ENCODE assay signal across 6 cellular contexts in the genomic region with DNA sequence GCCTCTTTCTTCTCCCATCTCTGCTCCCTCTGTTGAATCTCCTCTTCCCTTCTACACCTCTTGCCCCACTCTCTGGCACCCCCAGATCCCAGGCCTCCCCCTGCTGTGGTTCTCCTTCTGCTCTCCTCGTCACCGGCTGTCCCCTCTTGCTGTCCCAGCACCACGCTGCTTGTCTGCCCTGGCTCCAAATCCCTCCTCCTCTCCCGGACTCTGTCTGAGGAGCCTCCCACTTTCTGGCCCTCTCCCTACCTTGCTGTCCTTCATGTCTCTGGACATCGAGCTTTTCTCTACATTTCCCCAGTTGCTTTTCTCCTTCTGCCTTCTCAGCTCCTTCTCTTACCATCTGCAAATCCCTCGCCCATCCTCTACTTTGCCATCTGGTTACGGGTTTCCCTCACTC. TPM values are rescaled to one million over a fixed set of nuclear protein-coding genes. Genes with fewer than 3 reads are reported as not detected.
DNase-seq lines count a peak whose midpoint lies in the region; ATAC-seq and TF ChIP-seq lines count a peak whose summit lies in the region.

No MANE protein-coding gene starts in this region.

- H3K4me1 Mint-ChIP-seq in GM23338 (peaks cover 10% of the 10 kb centered on the region), brain (peaks cover 27% of the 10 kb centered on the region)

- H3K9me3 ChIP-seq in neural cell (ENCODE audit: low read length): no peaks in the 10 kb centered on the region

- H3K9me3 Mint-ChIP-seq in GM23338 (peaks cover 17% of the 10 kb centered on the region), brain (peaks cover 8 to 23% (median 20%) of the 10 kb centered on the region in 5 experiments)

- 0 out of 2 replicates have a peak, but pooled peaks cover 14% of the 10 kb centered on the region for H3K79me2 ChIP-seq in GM23338 (replicated peaks; ENCODE audit: insufficient read depth)
- no peaks in the 10 kb centered on the region for H3K79me2 ChIP-seq in neural cell (replicated peaks; ENCODE audit: insufficient read depth, low read length)

- H3K36me3 Mint-ChIP-seq in GM23338 (ENCODE audit: low read depth) (peaks cover 26% of the 10 kb centered on the region), brain (peaks cover 39% of the 10 kb centered on the region)

- no peak overlapping the region for H3K27ac ChIP-seq in GM23338 (ENCODE audit: low read depth)
- no peak overlapping the region for H3K27ac ChIP-seq in neural cell (ENCODE audit: low read length)

- no peak for TF ChIP-seq EP300 in neural cell (conservative IDR thresholded peaks at IDR 0.05; ENCODE audit: poor library complexity, severe bottlenecking)

- peaks cover 17% of the 10 kb centered on the region for H3K27me3 Mint-ChIP-seq in GM23338 (ENCODE audit: insufficient read depth, low read depth, poor library complexity)
- H3K27me3 Mint-ChIP-seq in brain: peaks cover 5% of the 10 kb centered on the region

- H3K27ac Mint-ChIP-seq in GM23338 (no peak overlapping the region), brain (peak overlapping the region; percentile 20 to 85 (median 73))

- H3K9me2 ChIP-seq in GM23338 (ENCODE audit: insufficient read depth) (no peaks in the 10 kb centered on the region), neural cell (ENCODE audit: insufficient read depth, low read length) (no peaks in the 10 kb centered on the region)

- TF ChIP-seq RAD21 in neural cell (conservative IDR thresholded peaks at IDR 0.05): no peak

- H3K36me3 ChIP-seq in GM23338 (ENCODE audit: insufficient read depth) (no peaks in the 10 kb centered on the region), neural cell (ENCODE audit: insufficient read depth, low read length) (no peaks in the 10 kb centered on the region)

- H3K4me3 Mint-ChIP-seq in GM23338: peak overlapping the region; percentile 79
- peak overlapping the region; percentile 87 to 94 (median 91) for H3K4me3 Mint-ChIP-seq in brain

- H3K4me3 ChIP-seq in GM23338: peak overlapping the region; percentile 60
- peak overlapping the region; percentile 86 for H3K4me3 ChIP-seq in neural cell (ENCODE audit: low read length)

- TF ChIP-seq CTCF in GM23338 (conservative IDR thresholded peaks at IDR 0.05; ENCODE audit: low read depth in 2 of 2) (no peak), brain (conservative IDR thresholded peaks at IDR 0.05) (no peak), neural cell (IDR thresholded peaks at IDR 0.05; ENCODE audit: poor library complexity, severe bottlenecking) (no peak)

- DNase-seq in GM23338 (ENCODE audit: low spot score) (peak; percentile 42), glomerular visceral epithelial cell (ENCODE audit: extremely low spot score) (no peak), NCI-H2196 (lab: John Stamatoyannopoulos, UW; ENCODE audit: unreplicated experiment) (no peak)

- peak overlapping the region; percentile 72 for H3K9ac ChIP-seq in neural cell (ENCODE audit: low read length)

- H4K20me1 ChIP-seq in GM23338 (replicated peaks; ENCODE audit: insufficient read depth) (peaks cover 16% of the 10 kb centered on the region), neural cell (ENCODE audit: insufficient read depth) (no peaks in the 10 kb centered on the region)

- peaks cover 5% of the 10 kb centered on the region; the same call in 1 of the 2 replicates for H3K4me1 ChIP-seq in GM23338 (ENCODE audit: insufficient read depth)

- ATAC-seq in GM23338 (peak; percentile 44), GM21423 (IDR thresholded peaks at IDR 0.05; ENCODE audit: unreplicated experiment) (no peak)

- H3F3A ChIP-seq in GM23338 (replicated peaks; ENCODE audit: low read depth): no peaks in the 10 kb centered on the region
- H3F3A ChIP-seq in neural cell (ENCODE audit: insufficient read depth, low read length, poor library complexity, severe bottlenecking): no peaks in the 10 kb centered on the region

- H2AFZ ChIP-seq in GM23338 (no peak overlapping the region), neural cell (ENCODE audit: low read depth, low read length) (peak overlapping the region; percentile 8)

- H3K4me2 ChIP-seq in GM23338 (peak overlapping the region; percentile 75), neural cell (ENCODE audit: low read length) (peak overlapping the region; percentile 89)

- H3K27me3 ChIP-seq in GM23338 (ENCODE audit: insufficient read depth): 0 out of 2 replicates have a peak, but pooled peaks cover 3% of the 10 kb centered on the region
- no peaks in the 10 kb centered on the region for H3K27me3 ChIP-seq in neural cell (ENCODE audit: insufficient read depth, low read depth, low read length)

TF ChIP-seq in GM23338, 12 proteins besides CTCF, POLR2A, EP300 and RAD21 (continues in another document):
- TF ChIP-seq NANOG (IDR thresholded peaks at IDR 0.05; ENCODE audit: borderline replicate concordance) (no peak), JUNB (IDR thresholded peaks at IDR 0.05; ENCODE audit: unreplicated experiment) (no peak), ZNF114 (CRISPR knock-in tag; IDR thresholded peaks at IDR 0.05) (no peak)
- TF ChIP-seq, protein P1, sequence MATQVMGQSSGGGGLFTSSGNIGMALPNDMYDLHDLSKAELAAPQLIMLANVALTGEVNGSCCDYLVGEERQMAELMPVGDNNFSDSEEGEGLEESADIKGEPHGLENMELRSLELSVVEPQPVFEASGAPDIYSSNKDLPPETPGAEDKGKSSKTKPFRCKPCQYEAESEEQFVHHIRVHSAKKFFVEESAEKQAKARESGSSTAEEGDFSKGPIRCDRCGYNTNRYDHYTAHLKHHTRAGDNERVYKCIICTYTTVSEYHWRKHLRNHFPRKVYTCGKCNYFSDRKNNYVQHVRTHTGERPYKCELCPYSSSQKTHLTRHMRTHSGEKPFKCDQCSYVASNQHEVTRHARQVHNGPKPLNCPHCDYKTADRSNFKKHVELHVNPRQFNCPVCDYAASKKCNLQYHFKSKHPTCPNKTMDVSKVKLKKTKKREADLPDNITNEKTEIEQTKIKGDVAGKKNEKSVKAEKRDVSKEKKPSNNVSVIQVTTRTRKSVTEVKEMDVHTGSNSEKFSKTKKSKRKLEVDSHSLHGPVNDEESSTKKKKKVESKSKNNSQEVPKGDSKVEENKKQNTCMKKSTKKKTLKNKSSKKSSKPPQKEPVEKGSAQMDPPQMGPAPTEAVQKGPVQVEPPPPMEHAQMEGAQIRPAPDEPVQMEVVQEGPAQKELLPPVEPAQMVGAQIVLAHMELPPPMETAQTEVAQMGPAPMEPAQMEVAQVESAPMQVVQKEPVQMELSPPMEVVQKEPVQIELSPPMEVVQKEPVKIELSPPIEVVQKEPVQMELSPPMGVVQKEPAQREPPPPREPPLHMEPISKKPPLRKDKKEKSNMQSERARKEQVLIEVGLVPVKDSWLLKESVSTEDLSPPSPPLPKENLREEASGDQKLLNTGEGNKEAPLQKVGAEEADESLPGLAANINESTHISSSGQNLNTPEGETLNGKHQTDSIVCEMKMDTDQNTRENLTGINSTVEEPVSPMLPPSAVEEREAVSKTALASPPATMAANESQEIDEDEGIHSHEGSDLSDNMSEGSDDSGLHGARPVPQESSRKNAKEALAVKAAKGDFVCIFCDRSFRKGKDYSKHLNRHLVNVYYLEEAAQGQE (IDR thresholded peaks at IDR 0.05; ENCODE audit: unreplicated experiment): no peak

TF ChIP-seq in neural cell, 6 proteins besides CTCF, POLR2A, EP300 and RAD21 (continues in another document):
- TF ChIP-seq SMC3 (conservative IDR thresholded peaks at IDR 0.05; ENCODE audit: poor library complexity): no peak
- no peak for TF ChIP-seq POLR2AphosphoS5 (IDR thresholded peaks at IDR 0.05)
- no peak for TF ChIP-seq EZH2 (IDR thresholded peaks at IDR 0.05; ENCODE audit: borderline replicate concordance, insufficient read depth, low read length, poor library complexity, severe bottlenecking)

RNA-seq across cellular contexts. Expression of gene ZNF347, which starts 1.3 kb away (rescaled TPM):
- total RNA-seq in GM23338 (2014; rRNA removed; shearing (Covaris generic)): 10.8 and 11.9 TPM in 2 replicates
- polyA plus RNA-seq in GM23338 (2016; fragmentation: Nextera tagmentation; extraction: Ambion mirVana) (3.4 and 4.6 TPM in 2 replicates), brain (ENCODE audit: insufficient read depth, low read depth, low replicate concordance) (1.9 TPM), neural cell (7.4 and 7.7 TPM in 2 replicates)
- 21.7 and 27.1 TPM in 2 replicates for polyA minus RNA-seq in neural cell

RNA-seq across cellular contexts. Expression of gene ZNF415, which starts 24.9 kb away (rescaled TPM):
- 3.9 and 9.3 TPM in 2 replicates for total RNA-seq in GM23338 (2014; rRNA removed; shearing (Covaris generic))
- polyA plus RNA-seq in GM23338 (2016; fragmentation: Nextera tagmentation; extraction: Ambion mirVana) (7.9 and 9.2 TPM in 2 replicates), brain (ENCODE audit: insufficient read depth, low read depth, low replicate concordance) (5.1 TPM), neural cell (25.9 and 27.2 TPM in 2 replicates)
- polyA minus RNA-seq in neural cell: 35.1 and 37.4 TPM in 2 replicates

RNA-seq across cellular contexts. Expression of gene ZNF665, which starts 35.6 kb away (rescaled TPM):
- total RNA-seq in GM23338 (2014; rRNA removed; shearing (Covaris generic)): 3.5 and 5.4 TPM in 2 replicates
- polyA plus RNA-seq in GM23338 (2016; fragmentation: Nextera tagmentation; extraction: Ambion mirVana) (1.9 and 3.1 TPM in 2 replicates), brain (ENCODE audit: insufficient read depth, low read depth, low replicate concordance) (4.5 TPM), neural cell (2.6 and 2.8 TPM in 2 replicates)
- 8.3 and 9.6 TPM in 2 replicates for polyA minus RNA-seq in neural cell

RNA-seq across cellular contexts. Expression of gene ZNF160, which starts 54.4 kb away (rescaled TPM):
- 37.6 and 48.7 TPM in 2 replicates for total RNA-seq in GM23338 (2014; rRNA removed; shearing (Covaris generic))
- polyA plus RNA-seq in GM23338 (2016; fragmentation: Nextera tagmentation; extraction: Ambion mirVana): 12.5 and 16.9 TPM in 2 replicates
- polyA plus RNA-seq in brain (ENCODE audit: insufficient read depth, low read depth, low replicate concordance): 4.5 TPM
- polyA plus RNA-seq in neural cell: 28.1 and 38.8 TPM in 2 replicates
- 71.6 and 76.3 TPM in 2 replicates for polyA minus RNA-seq in neural cell
